Comparison of ENCODE assay signal across 17 cellular contexts in genomic region chr2:42753188-42753813, GRCh38. TPM values are rescaled to one million over a fixed set of nuclear protein-coding genes. Genes with fewer than 3 reads are reported as not detected.
DNase-seq lines count a peak whose midpoint lies in the region; ATAC-seq, FAIRE-seq and TF ChIP-seq lines count a peak whose summit lies in the region.
"Had no signal": no experiment of that assay in that cellular context is flagged by ENCODE, and none has a peak within 500 bp of the region (broad histone marks: within the 10 kb centered on the region; RNA-seq: fewer than 3 reads in every experiment).

No MANE protein-coding gene starts in this region.

- BruUV-seq in K562 (replicated peaks; lab: Mats Ljungman, UMichigan) = no TSS peak

- 5% methylated on average over 14 of the region's 18 CpGs for WGBS in K562 (ENCODE audit: insufficient coverage, low coverage, missing lambda C conversion rate)
- no CpG with 5 or more reads among the region's 18 CpGs for WGBS in neuronal stem cell (ENCODE audit: extremely low coverage in 2 of 2, insufficient read length in 2 of 2, insufficient replicate concordance in 1 of 2), 2 donors

- H3K36me3 ChIP-seq in K562 (ENCODE audit: control insufficient read depth, insufficient read depth, low read length) (no peaks in the 10 kb centered on the region), neuronal stem cell (replicated peaks in 1 of 2; ENCODE audit: control insufficient read depth in 2 of 2, insufficient read depth in 2 of 2, low read length in 2 of 2) (peaks cover 1 to 7% of the 10 kb centered on the region in 2 donors)
- H3K36me3 ChIP-seq: pancreas had no signal

- no peak overlapping the region for H3K4me2 ChIP-seq in K562 (ENCODE audit: insufficient read depth, low read length)
- H3K4me2 ChIP-seq in neuronal stem cell (ENCODE audit: insufficient read depth, low read length, poor library complexity, severe bottlenecking) = no peak overlapping the region

- H3K23ac ChIP-seq in neuronal stem cell (ENCODE audit: low read depth, low read length, poor library complexity) = no peak overlapping the region

- no peak overlapping the region for H2BK12ac ChIP-seq in neuronal stem cell (ENCODE audit: low read length)

- no peaks in the 10 kb centered on the region for H3K79me1 ChIP-seq in neuronal stem cell (ENCODE audit: low read depth, low read length)

- POLR2A ChIA-PET in K562 (lab: Yijun Ruan, JAX) = interaction anchor here (0.7 to 1.3 kb wide), 2 partner anchors 10 to 11 kb away, joined by 3 to 4 read pairs; no protein-coding TSS in a partner anchor

- H3K4me3 ChIP-seq in K562 = no peak overlapping the region
- no peak overlapping the region for H3K4me3 ChIP-seq in neuronal stem cell (ENCODE audit: low read length in 2 of 2)
- H3K4me3 ChIP-seq: pancreas, SK-N-MC had no signal

- H4K8ac ChIP-seq in neuronal stem cell (ENCODE audit: low read depth, low read length) = no peak overlapping the region

- H3K9me1 ChIP-seq in K562 (ENCODE audit: control insufficient read depth, insufficient read depth, low read length) = no peaks in the 10 kb centered on the region

- H3K9me3 ChIP-seq in K562 (replicated peaks; ENCODE audit: control insufficient read depth, insufficient read depth, low read depth, low read length) (no peaks in the 10 kb centered on the region), neuronal stem cell (replicated peaks in 1 of 2; ENCODE audit: control insufficient read depth in 2 of 2, insufficient read depth in 1 of 2, low read depth in 1 of 2, low read length in 2 of 2) (peaks cover 0 to 2% of the 10 kb centered on the region in 2 donors)
- H3K9me3 ChIP-seq: pancreas had no signal

- DNase-seq in CD1c-positive myeloid dendritic cell (ENCODE audit: extremely low spot score) (peak; percentile 78), NAMALWA (ENCODE audit: low spot score) (peak; percentile 66), K562 (ENCODE audit: extremely low read depth in 1 of 4, low spot score in 3 of 4) (peak in 2 of 4 experiments; percentile 4 to 8), neuronal stem cell (ENCODE audit: low spot score) (no peak), GOT3 (lab: John Stamatoyannopoulos, UW) (no peak), DMS153 treated with DMSO at 0.1 percent for 48 hours (lab: John Stamatoyannopoulos, UW; ENCODE audit: unreplicated experiment) (no peak)
- DNase-seq in activated T-cell treated with anti-CD3 and anti-CD28 coated beads, Interleukin-2, amount 50 U/mL, for 48 hours = no peak
- DNase-seq: activated CD4-positive, alpha-beta T cell treated with anti-CD3 and anti-CD28 coated beads for 48 hours; glutamatergic neuron; H7; NCI-H1436; NCI-H774 had no signal

- H2BK120ac ChIP-seq in neuronal stem cell (ENCODE audit: low read depth, low read length) = peak overlapping the region; percentile 30

- no peaks in the 10 kb centered on the region for H3K79me2 ChIP-seq in K562 (ENCODE audit: control insufficient read depth, insufficient read depth, low read length)

- H3K9ac ChIP-seq in K562 (ENCODE audit: insufficient read depth in 1 of 2, low read depth in 2 of 2, low read length in 2 of 2) (no peak overlapping the region), neuronal stem cell (ENCODE audit: low read depth, low read length, poor library complexity) (no peak overlapping the region)

- no peak overlapping the region for H3K14ac ChIP-seq in neuronal stem cell (ENCODE audit: low read length)

- peaks cover 0 to 9% of the 10 kb centered on the region in 2 experiments; a peak in 2 of 5 replicates for H3K4me1 ChIP-seq in K562 (replicated peaks in 1 of 2; ENCODE audit: control insufficient read depth in 2 of 2, insufficient read depth in 2 of 2, low read length in 2 of 2)
- peaks cover 0 to 2% of the 10 kb centered on the region in 2 donors for H3K4me1 ChIP-seq in neuronal stem cell (ENCODE audit: control insufficient read depth in 2 of 2, insufficient read depth in 1 of 2, low read depth in 1 of 2, low read length in 2 of 2)

- no peak overlapping the region for H4K91ac ChIP-seq in neuronal stem cell (ENCODE audit: low read depth, low read length, poor library complexity)

- H2BK15ac ChIP-seq in neuronal stem cell (ENCODE audit: low read length) = no peak overlapping the region

- H3K27ac ChIP-seq in K562 (ENCODE audit: extremely low read depth, low read depth, low read length) = no peak overlapping the region
- H3K27ac ChIP-seq in neuronal stem cell (replicated peaks; ENCODE audit: low read length) = no peak overlapping the region
- H3K27ac ChIP-seq: SK-N-MC had no signal

- TF ChIP-seq EP300 in K562 (IDR thresholded peaks at IDR 0.05; ENCODE audit: low read length) = no peak

- no peak for FAIRE-seq in K562 (lab: Jason Lieb, UNC)
- FAIRE-seq: astrocyte, HTR-8/SVneo, pancreas had no signal

- H3K4ac ChIP-seq in neuronal stem cell (ENCODE audit: low read length) = no peak overlapping the region

- H3K27me3 ChIP-seq in K562 (ENCODE audit: control insufficient read depth in 2 of 2, insufficient read depth in 2 of 2, low read length in 2 of 2) = peaks cover 11 to 54% of the 10 kb centered on the region in 2 experiments
- H3K27me3 ChIP-seq in neuronal stem cell (ENCODE audit: control insufficient read depth in 3 of 3, insufficient read depth in 3 of 3, low read depth in 1 of 3, low read length in 3 of 3) = no peaks in the 10 kb centered on the region
- H3K27me3 ChIP-seq: pancreas had no signal

- no peak overlapping the region for H2AK5ac ChIP-seq in neuronal stem cell (ENCODE audit: low read depth, low read length)

- H2BK5ac ChIP-seq in neuronal stem cell (ENCODE audit: low read length) = peak overlapping the region; percentile 94

- H2AFZ ChIP-seq in K562 (ENCODE audit: low read depth, low read length) (no peak overlapping the region), neuronal stem cell (ENCODE audit: low read length) (no peak overlapping the region)

- ATAC-seq in K562 = peak; percentile 31; the same call in 2 of the 3 replicates
- ATAC-seq in GM18502 (IDR thresholded peaks at IDR 0.05; ENCODE audit: poor library complexity, unreplicated experiment) = no peak

- no peak for TF ChIP-seq POLR2A in K562 (conservative IDR thresholded peaks at IDR 0.05)

- CTCF ChIA-PET in K562 (lab: Yijun Ruan, JAX; ENCODE audit: low intra/inter-chr PET ratio) = no interaction called here

- no peak for TF ChIP-seq RAD21 in K562 (CRISPR knock-in tag; conservative IDR thresholded peaks at IDR 0.05 in 1 of 2, IDR thresholded peaks at IDR 0.05 in 1 of 2)

- in situ Hi-C loops in K562 (cut with MboI) = no loop called here

- H3K18ac ChIP-seq in neuronal stem cell (ENCODE audit: low read length) = no peak overlapping the region

- H4K20me1 ChIP-seq in K562 (replicated peaks; ENCODE audit: control insufficient read depth, insufficient read depth, low read length) = peaks cover 8% of the 10 kb centered on the region

- TF ChIP-seq CTCF in K562 (IDR thresholded peaks at IDR 0.05 in 2 of 3, conservative IDR thresholded peaks at IDR 0.05 in 1 of 3; ENCODE audit: insufficient read depth in 2 of 3, low read depth in 1 of 3, low read length in 3 of 3) = no peak

- intact Hi-C loops in K562 (cut with micrococcal nuclease) = no loop called here

TF ChIP-seq in K562, 482 proteins besides CTCF, POLR2A, EP300 and RAD21:
- TF ChIP-seq BHLHE40 (IDR thresholded peaks at IDR 0.05; ENCODE audit: low read length) (peak; percentile 93), CTBP1 (IDR thresholded peaks at IDR 0.05; ENCODE audit: borderline replicate concordance) (peak; percentile 46; the same call in 1 of the 2 replicates), PHF8 (IDR thresholded peaks at IDR 0.05; ENCODE audit: borderline replicate concordance, low read length) (no peak)

RNA-seq across cellular contexts. Expression of gene OXER1, which starts 10.6 kb away (rescaled TPM):
- not detected in 2 replicates for total RNA-seq in K562 (2011; cell fraction: chromatin; rRNA removed; ENCODE audit: low replicate concordance)
- not detected in 2 replicates for total RNA-seq in K562 (2011; cell fraction: nucleolus; rRNA removed)
- total RNA-seq in K562 (2011; cell fraction: nucleoplasm; rRNA removed) = not detected in 2 replicates
- not detected in 2 replicates for total RNA-seq in K562 (2014; rRNA removed)
- not detected in 2 replicates for total RNA-seq in K562 (2014; rRNA removed; fragmentation: Illumina TruSeq; extraction: Trizol)
- not detected in 2 replicates for total RNA-seq in K562 (2015; rRNA removed; fragmentation: Illumina TruSeq; extraction: Trizol)
- total RNA-seq in K562 (2021) = not detected in 2 replicates
- not detected in 2 replicates for polyA plus RNA-seq in K562 (2011; rRNA removed)
- polyA plus RNA-seq in K562 (2011; cell fraction: cytosol; rRNA removed) = not detected in 2 replicates
- not detected in 2 replicates for polyA plus RNA-seq in K562 (2011; cell fraction: nucleus; rRNA removed)
- not detected in 2 replicates for polyA plus RNA-seq in K562 (2012)
- not detected in 2 replicates for polyA plus RNA-seq in K562 (2014; fragmentation: Illumina TruSeq; extraction: Trizol)
- not detected for polyA plus RNA-seq in K562 (2014; fragmentation: Nextera tagmentation; extraction: Ambion mirVana)
- polyA plus RNA-seq in K562 (2014; rRNA removed) = not detected in 2 replicates
- not detected in 2 replicates for polyA minus RNA-seq in K562 (2011; rRNA and poly(A)+ RNA removed)
- polyA minus RNA-seq in K562 (2011; cell fraction: cytosol; rRNA and poly(A)+ RNA removed) = not detected in 2 replicates
- not detected in 2 replicates for polyA minus RNA-seq in K562 (2011; cell fraction: nucleus; rRNA and poly(A)+ RNA removed)
- polyA plus RNA-seq in neuronal stem cell (2013, experiment 1 of 2) = 1.2 TPM
- polyA plus RNA-seq in neuronal stem cell (2013, experiment 2 of 2) = 0.97 TPM

RNA-seq across cellular contexts. Expression of gene HAAO, which starts 39.1 kb away (rescaled TPM):
- total RNA-seq in K562 (2011; cell fraction: chromatin; rRNA removed; ENCODE audit: low replicate concordance) = not detected in 2 replicates
- total RNA-seq in K562 (2011; cell fraction: nucleolus; rRNA removed) = not detected in 2 replicates
- total RNA-seq in K562 (2011; cell fraction: nucleoplasm; rRNA removed) = not detected in 2 replicates
- total RNA-seq in K562 (2014; rRNA removed) (not detected in 2 replicates), K562 (2014; rRNA removed; fragmentation: Illumina TruSeq; extraction: Trizol) (not detected in 2 replicates), K562 (2015; rRNA removed; fragmentation: Illumina TruSeq; extraction: Trizol) (not detected in 2 replicates), K562 (2021) (not detected in 2 replicates)
- polyA plus RNA-seq in K562 (2011; rRNA removed) (not detected in 2 replicates), K562 (2014; fragmentation: Illumina TruSeq; extraction: Trizol) (not detected in 2 replicates), K562 (2014; fragmentation: Nextera tagmentation; extraction: Ambion mirVana) (not detected), K562 (2014; rRNA removed) (not detected in 2 replicates)
- polyA plus RNA-seq in K562 (2011; cell fraction: cytosol; rRNA removed) = not detected in 2 replicates
- polyA plus RNA-seq in K562 (2011; cell fraction: nucleus; rRNA removed) = not detected in 2 replicates
- polyA plus RNA-seq in K562 (2012) = not detected in 2 replicates
- polyA minus RNA-seq in K562 (2011; rRNA and poly(A)+ RNA removed) = not detected in 2 replicates
- not detected in 2 replicates for polyA minus RNA-seq in K562 (2011; cell fraction: cytosol; rRNA and poly(A)+ RNA removed)
- polyA minus RNA-seq in K562 (2011; cell fraction: nucleus; rRNA and poly(A)+ RNA removed) = not detected in 2 replicates
- 2.1 TPM for polyA plus RNA-seq in neuronal stem cell (2013, experiment 1 of 2)
- 2.5 TPM for polyA plus RNA-seq in neuronal stem cell (2013, experiment 2 of 2)

Comparison
In these comparisons a context has a peak if more than half of its experiments do, and no peak if none do; other contexts are left out.
1. DNase-seq: peak in CD1c-positive myeloid dendritic cell (single experiment) and NAMALWA (single experiment); none in neuronal stem cell (single experiment), GOT3 (single experiment), DMS153 treated with DMSO at 0.1 percent for 48 hours (single experiment) and activated T-cell treated with anti-CD3 and anti-CD28 coated beads, Interleukin-2, amount 50 U/mL, for 48 hours (0 of 2).